Comparison of ENCODE assay signal across 1 cellular context in genomic region chr12:6294156-6294532, GRCh38.
TF ChIP-seq lines count a peak whose summit lies in the region.

No MANE protein-coding gene starts in this region.

TF ChIP-seq in HCT116, 20 proteins besides CTCF, POLR2A, EP300 and RAD21:
- TF ChIP-seq, protein P1, sequence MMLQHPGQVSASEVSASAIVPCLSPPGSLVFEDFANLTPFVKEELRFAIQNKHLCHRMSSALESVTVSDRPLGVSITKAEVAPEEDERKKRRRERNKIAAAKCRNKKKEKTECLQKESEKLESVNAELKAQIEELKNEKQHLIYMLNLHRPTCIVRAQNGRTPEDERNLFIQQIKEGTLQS (IDR thresholded peaks at IDR 0.05) = no peak
- no peak for TF ChIP-seq YY1 (IDR thresholded peaks at IDR 0.05; ENCODE audit: extremely low read depth, insufficient replicate concordance, low read depth, low read length)
- no peak for TF ChIP-seq REST (IDR thresholded peaks at IDR 0.05; ENCODE audit: low read depth)
- TF ChIP-seq SIN3A (IDR thresholded peaks at IDR 0.05; ENCODE audit: low read depth) = no peak
- no peak for TF ChIP-seq JUND (IDR thresholded peaks at IDR 0.05)
- no peak for TF ChIP-seq CBX3 (IDR thresholded peaks at IDR 0.05; ENCODE audit: low read depth)
- no peak for TF ChIP-seq FOSL1 (IDR thresholded peaks at IDR 0.05; ENCODE audit: low read depth)
- no peak for TF ChIP-seq POLR2AphosphoS5 (IDR thresholded peaks at IDR 0.05; ENCODE audit: low read depth, low read length)
- TF ChIP-seq SP1 (IDR thresholded peaks at IDR 0.05; ENCODE audit: low read depth) = no peak
- TF ChIP-seq ZNF274 (IDR thresholded peaks at IDR 0.05; ENCODE audit: low read depth, low read length) = no peak
- TF ChIP-seq SRF (IDR thresholded peaks at IDR 0.05; ENCODE audit: low read depth) = no peak
- TF ChIP-seq EZH2 (IDR thresholded peaks at IDR 0.05) = no peak
